8 cellular contexts compared by ENCODE assay signal in the genomic region with DNA sequence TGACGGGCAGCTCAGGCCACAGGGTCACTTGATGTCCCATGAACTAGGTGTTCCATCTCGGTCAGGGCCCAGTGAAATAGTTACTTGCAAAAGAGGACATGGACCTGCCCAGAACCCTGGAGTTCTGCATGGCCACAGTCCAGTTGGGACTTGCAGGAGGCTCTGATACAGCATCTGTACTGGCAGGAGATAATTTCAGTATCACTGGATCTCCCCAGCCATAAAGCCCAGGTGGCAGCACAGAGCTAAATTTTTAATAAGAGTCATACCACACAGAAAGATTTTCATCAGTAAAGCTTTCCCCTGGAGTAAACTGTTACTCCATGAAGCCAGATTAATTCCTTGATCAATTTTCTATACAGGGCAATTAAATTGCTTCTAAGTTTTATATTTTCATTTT. TPM values are rescaled to one million over a fixed set of nuclear protein-coding genes. Genes with fewer than 3 reads are reported as not detected.
A peak's percentile ranks its signal among the peaks of the same experiment; 100 is the strongest.
DNase-seq lines count a peak whose midpoint lies in the region; ATAC-seq and TF ChIP-seq lines count a peak whose summit lies in the region.

No MANE protein-coding gene starts in this region.

- POLR2A ChIA-PET in BJ (lab: Charles Lee), result no interaction called here

- H3K27me3 Mint-ChIP-seq in GM23338 (ENCODE audit: insufficient read depth, low read depth, poor library complexity), result peaks cover 11% of the 10 kb centered on the region
- no peaks in the 10 kb centered on the region for H3K27me3 Mint-ChIP-seq in T-helper 2 cell treated with Interferon-gamma antibody and Interleukin-4, amounts not matched to agents 5 μg/mL and 100 μg/mL, for 36 hours (ENCODE audit: low read depth)

- H3K4me2 ChIP-seq in GM23338, result no peak overlapping the region

- H3K27ac ChIP-seq in GM23338 (ENCODE audit: low read depth), result no peak overlapping the region; the same call in 1 of the 2 replicates

- H4K20me1 ChIP-seq in GM23338 (replicated peaks; ENCODE audit: insufficient read depth), result peaks cover 3% of the 10 kb centered on the region; the same call in 1 of the 2 replicates

- H3K9me3 Mint-ChIP-seq in GM23338, result no peaks in the 10 kb centered on the region
- no peaks in the 10 kb centered on the region for H3K9me3 Mint-ChIP-seq in T-helper 2 cell treated with Interferon-gamma antibody and Interleukin-4, amounts not matched to agents 5 μg/mL and 100 μg/mL, for 36 hours

- H2AFZ ChIP-seq in GM23338, result no peak overlapping the region

- H3K27me3 ChIP-seq in BJ (ENCODE audit: control insufficient read depth, insufficient read depth, low read length) (no peaks in the 10 kb centered on the region), GM23338 (ENCODE audit: insufficient read depth) (no peaks in the 10 kb centered on the region), kidney epithelial cell (ENCODE audit: control insufficient read depth, insufficient read depth, low read length) (no peaks in the 10 kb centered on the region)

- H3K4me3 Mint-ChIP-seq in GM23338, result no peak overlapping the region
- no peak overlapping the region for H3K4me3 Mint-ChIP-seq in T-helper 2 cell treated with Interferon-gamma antibody and Interleukin-4, amounts not matched to agents 5 μg/mL and 100 μg/mL, for 36 hours

- ATAC-seq in GM23338, result no peak
- ATAC-seq in GM18517 (IDR thresholded peaks at IDR 0.05; ENCODE audit: unreplicated experiment), result no peak

- no peaks in the 10 kb centered on the region for H3K9me2 ChIP-seq in GM23338 (ENCODE audit: insufficient read depth)

- no peak for DNase-seq in BJ (ENCODE audit: low read depth)
- no peak for DNase-seq in GM23338 (ENCODE audit: low spot score)
- DNase-seq in T-helper 2 cell treated with Interferon-gamma antibody and Interleukin-4, amounts not matched to agents 5 μg/mL and 100 μg/mL, for 36 hours (ENCODE audit: low spot score), result no peak
- no peak for DNase-seq in kidney epithelial cell (ENCODE audit: low read depth)
- DNase-seq in NCI-H1092 treated with DMSO at 0.1 percent for 48 hours (lab: John Stamatoyannopoulos, UW), result no peak
- no peak for DNase-seq in islet precursor cell
- DNase-seq in T1000 (lab: John Stamatoyannopoulos, UW), result no peak

- H3K4me1 ChIP-seq in GM23338 (ENCODE audit: insufficient read depth), result no peaks in the 10 kb centered on the region

- peaks cover under 1% of the 10 kb centered on the region; the same call in 1 of the 2 replicates for H3K36me3 ChIP-seq in BJ (ENCODE audit: control insufficient read depth, insufficient read depth, low read length)
- no peaks in the 10 kb centered on the region for H3K36me3 ChIP-seq in GM23338 (ENCODE audit: insufficient read depth)
- H3K36me3 ChIP-seq in kidney epithelial cell (ENCODE audit: control insufficient read depth, insufficient read depth, low read length), result no peaks in the 10 kb centered on the region

- H3K27ac Mint-ChIP-seq in GM23338, result no peak overlapping the region
- peak overlapping the region; percentile 67 for H3K27ac Mint-ChIP-seq in T-helper 2 cell treated with Interferon-gamma antibody and Interleukin-4, amounts not matched to agents 5 μg/mL and 100 μg/mL, for 36 hours

- no peaks in the 10 kb centered on the region for H3K4me1 Mint-ChIP-seq in GM23338
- peaks cover 28% of the 10 kb centered on the region for H3K4me1 Mint-ChIP-seq in T-helper 2 cell treated with Interferon-gamma antibody and Interleukin-4, amounts not matched to agents 5 μg/mL and 100 μg/mL, for 36 hours (ENCODE audit: low read depth)

- CTCF ChIA-PET in BJ (lab: Yijun Ruan, JAX), result interaction anchor here (0.5 to 7.9 kb wide), 18 partner anchors 9 to 160 kb away, joined by 3 to 60 read pairs (median 4); partner anchors contain the start of genes ARMC7, NT5C and SLC16A5

- 0 out of 2 replicates have a peak, but pooled peaks cover 3% of the 10 kb centered on the region for H3F3A ChIP-seq in GM23338 (replicated peaks; ENCODE audit: low read depth)

- TF ChIP-seq CTCF in BJ (IDR thresholded peaks at IDR 0.05; ENCODE audit: insufficient read depth, low read depth, low read length) (peak; percentile 56), GM23338 (conservative IDR thresholded peaks at IDR 0.05; ENCODE audit: low read depth in 2 of 2) (peak; percentile 12 to 37; a peak in 2 of 4 replicates), kidney epithelial cell (IDR thresholded peaks at IDR 0.05; ENCODE audit: insufficient read depth, low read length, poor library complexity, severe bottlenecking) (peak; percentile 35)

- H3K79me2 ChIP-seq in GM23338 (replicated peaks; ENCODE audit: insufficient read depth), result no peaks in the 10 kb centered on the region

- peaks cover 3% of the 10 kb centered on the region; the same call in 2 of the 3 replicates for H3K36me3 Mint-ChIP-seq in GM23338 (ENCODE audit: low read depth)
- peaks cover 5% of the 10 kb centered on the region for H3K36me3 Mint-ChIP-seq in T-helper 2 cell treated with Interferon-gamma antibody and Interleukin-4, amounts not matched to agents 5 μg/mL and 100 μg/mL, for 36 hours (ENCODE audit: low read depth)

- no peak overlapping the region for H3K4me3 ChIP-seq in BJ (ENCODE audit: low read depth, low read length)
- H3K4me3 ChIP-seq in GM23338, result no peak overlapping the region
- H3K4me3 ChIP-seq in kidney epithelial cell (ENCODE audit: low read depth, low read length), result no peak overlapping the region

RNA-seq across cellular contexts. Expression of gene SLC16A5, which starts 18.0 kb away (rescaled TPM):
- 8.7 and 18.3 TPM in 2 replicates for polyA plus RNA-seq in BJ (2011; rRNA removed)
- 12.5 and 12.8 TPM in 2 replicates for polyA minus RNA-seq in BJ (2011; rRNA and poly(A)+ RNA removed)
- 30.1 and 40.0 TPM in 2 replicates for total RNA-seq in GM23338 (2014; rRNA removed; shearing (Covaris generic))
- 5.0 and 7.3 TPM in 2 replicates for polyA plus RNA-seq in GM23338 (2016; fragmentation: Nextera tagmentation; extraction: Ambion mirVana)
- 19.1 and 23.1 TPM in 2 replicates for total RNA-seq in kidney epithelial cell

RNA-seq across cellular contexts. Expression of gene KCTD2, which starts 22.8 kb away (rescaled TPM):
- polyA plus RNA-seq in BJ (2011; rRNA removed), result 23.5 and 28.0 TPM in 2 replicates
- 11.1 and 17.3 TPM in 2 replicates for polyA minus RNA-seq in BJ (2011; rRNA and poly(A)+ RNA removed)
- 24.3 and 30.0 TPM in 2 replicates for total RNA-seq in GM23338 (2014; rRNA removed; shearing (Covaris generic))
- 7.4 and 8.1 TPM in 2 replicates for polyA plus RNA-seq in GM23338 (2016; fragmentation: Nextera tagmentation; extraction: Ambion mirVana)
- total RNA-seq in kidney epithelial cell, result 15.6 and 19.2 TPM in 2 replicates

RNA-seq across cellular contexts. Expression of gene ATP5PD, which starts 23.0 kb away (rescaled TPM):
- 160 and 304 TPM in 2 replicates for polyA plus RNA-seq in BJ (2011; rRNA removed)
- polyA minus RNA-seq in BJ (2011; rRNA and poly(A)+ RNA removed), result 71.0 and 110 TPM in 2 replicates
- 240 and 244 TPM in 2 replicates for total RNA-seq in GM23338 (2014; rRNA removed; shearing (Covaris generic))
- polyA plus RNA-seq in GM23338 (2016; fragmentation: Nextera tagmentation; extraction: Ambion mirVana), result 1,144 and 1,234 TPM in 2 replicates
- 247 and 275 TPM in 2 replicates for total RNA-seq in kidney epithelial cell

RNA-seq across cellular contexts. Expression of gene ARMC7, which starts 40.0 kb away (rescaled TPM):
- polyA plus RNA-seq in BJ (2011; rRNA removed) (5.7 and 6.9 TPM in 2 replicates), GM23338 (2016; fragmentation: Nextera tagmentation; extraction: Ambion mirVana) (6.3 and 8.4 TPM in 2 replicates)
- 7.5 and 7.8 TPM in 2 replicates for polyA minus RNA-seq in BJ (2011; rRNA and poly(A)+ RNA removed)
- total RNA-seq in GM23338 (2014; rRNA removed; shearing (Covaris generic)), result 4.5 and 5.6 TPM in 2 replicates
- total RNA-seq in kidney epithelial cell, result 7.9 and 8.0 TPM in 2 replicates

RNA-seq across cellular contexts. Expression of gene MRPL58, which starts 57.3 kb away (rescaled TPM):
- 44.2 and 50.8 TPM in 2 replicates for polyA plus RNA-seq in BJ (2011; rRNA removed)
- polyA minus RNA-seq in BJ (2011; rRNA and poly(A)+ RNA removed), result 10.0 and 14.7 TPM in 2 replicates
- total RNA-seq in GM23338 (2014; rRNA removed; shearing (Covaris generic)), result 38.0 and 48.5 TPM in 2 replicates
- 66.7 and 68.0 TPM in 2 replicates for polyA plus RNA-seq in GM23338 (2016; fragmentation: Nextera tagmentation; extraction: Ambion mirVana)
- 68.5 and 77.7 TPM in 2 replicates for total RNA-seq in kidney epithelial cell
